ENCODE assay signal across 24 cellular contexts in genomic region chr1:227905573-227906487, GRCh38. TPM values are rescaled to one million over a fixed set of nuclear protein-coding genes. Genes with fewer than 3 reads are reported as not detected.
"Had no signal": no experiment of that assay in that cellular context is flagged by ENCODE, and none has a peak within 500 bp of the region (broad histone marks: within the 10 kb centered on the region; RNA-seq: fewer than 3 reads in every experiment).

No MANE protein-coding gene starts in this region.

- H3K27ac ChIP-seq: adrenal gland, breast epithelium, gastrocnemius medialis, heart left ventricle, neural progenitor cell, psoas muscle, testis, upper lobe of right lung had no signal

- H3K4me3 ChIP-seq: adrenal gland, breast epithelium, gastrocnemius medialis, heart left ventricle, mucosa of descending colon, neural progenitor cell, psoas muscle, smooth muscle cell, testis, upper lobe of right lung had no signal

- ATAC-seq: activated T-cell treated with anti-CD3 and anti-CD28 coated beads, Interleukin-2, amount 50 U/mL, for 72 hours; esophagus mucosa; gastrocnemius medialis; heart left ventricle; mucosa of descending colon; naive thymus-derived CD4-positive, alpha-beta T cell; sciatic nerve; upper lobe of right lung had no signal

- DNase-seq: activated CD4-positive, alpha-beta T cell treated with anti-CD3 and anti-CD28 coated beads, Interleukin-2, amount 50 U/mL, for 4 hours; activated effector memory CD4-positive, alpha-beta T cell treated with anti-CD3 and anti-CD28 coated beads, Interleukin-2, amount 50 U/mL, for 16 hours; activated naive CD4-positive, alpha-beta T cell treated with anti-CD3 and anti-CD28 coated beads, Interleukin-2, amount 50 U/mL, for 16 hours; activated T-cell treated with anti-CD3 and anti-CD28 coated beads, Interleukin-2, amount 50 U/mL, for 72 hours; adrenal gland; cerebellar nuclear complex; cortex of kidney; gastrocnemius medialis; mesenchymal stem cell; naive thymus-derived CD4-positive, alpha-beta T cell; psoas muscle; stimulated activated CD4-positive, alpha-beta T cell treated with anti-CD3 and anti-CD28 coated beads, Interleukin-4, amount 100 ng/mL, for 1 hour; testis; upper lobe of right lung had no signal

- H3K27me3 ChIP-seq: adrenal gland, breast epithelium, gastrocnemius medialis, heart left ventricle, neural progenitor cell, testis, upper lobe of right lung had no signal

- H3K4me2 ChIP-seq: neural progenitor cell, smooth muscle cell had no signal

- FAIRE-seq: astrocyte, TTC549 had no signal

- H3K36me3 ChIP-seq: adrenal gland, breast epithelium, gastrocnemius medialis, heart left ventricle, neural progenitor cell, upper lobe of right lung had no signal

- H3K9ac ChIP-seq: neural progenitor cell had no signal

- H3K4me1 ChIP-seq: adrenal gland, breast epithelium, gastrocnemius medialis, heart left ventricle, neural progenitor cell, psoas muscle, upper lobe of right lung had no signal

- H3K9me3 ChIP-seq: adrenal gland, breast epithelium, gastrocnemius medialis, heart left ventricle, mucosa of descending colon, psoas muscle, testis, upper lobe of right lung had no signal

RNA-seq across cellular contexts. Expression of gene WNT9A, which starts 41.9 kb away (rescaled TPM):
- total RNA-seq: activated CD8-positive, alpha-beta memory T cell treated with anti-CD3 and anti-CD28 coated beads for 36 hours had no signal
- polyA plus RNA-seq: naive thymus-derived CD4-positive, alpha-beta T cell had no signal
